ENCODE assay signal across 9 cellular contexts in the genomic region with DNA sequence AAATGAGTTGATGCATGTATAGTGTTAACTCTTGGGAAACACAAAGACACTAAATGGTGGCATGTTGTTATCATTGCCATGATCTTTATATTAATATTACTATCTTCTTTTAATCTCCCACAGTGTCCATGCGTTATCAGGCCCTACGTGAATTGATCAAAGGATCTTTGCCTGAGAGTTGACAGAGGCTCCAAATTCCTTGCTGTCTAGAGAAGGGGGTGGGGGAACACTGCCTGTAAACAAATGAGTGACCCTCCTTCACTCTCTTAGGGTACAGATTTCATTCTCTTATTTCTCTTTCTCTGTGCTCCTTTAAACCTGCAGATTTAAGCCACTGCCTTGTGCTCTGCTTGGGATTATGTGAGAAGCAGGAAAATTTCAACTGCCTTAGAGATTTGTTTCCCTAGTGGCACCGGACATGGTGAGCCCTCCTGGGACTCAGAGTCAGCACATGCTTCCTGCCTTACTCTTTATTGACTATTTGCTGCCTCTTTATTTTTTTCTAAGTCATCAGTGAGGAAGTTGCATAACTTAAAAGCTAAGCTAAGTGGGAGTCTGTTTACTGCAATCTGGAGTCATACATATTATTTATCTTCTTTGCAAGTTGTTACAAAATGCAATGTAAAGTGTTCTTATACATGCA.
DNase-seq lines count a peak whose midpoint lies in the region; ATAC-seq and TF ChIP-seq lines count a peak whose summit lies in the region.
"Had no signal": no experiment of that assay in that cellular context is flagged by ENCODE, and none has a peak within 500 bp of the region (broad histone marks: within the 10 kb centered on the region; RNA-seq: fewer than 3 reads in every experiment).

No MANE protein-coding gene starts in this region.

- H3K27ac ChIP-seq in brain microvascular endothelial cell = peak overlapping the region; percentile 19
- H3K27ac ChIP-seq in muscle layer of duodenum (ENCODE audit: low read length) = peak overlapping the region; percentile 3

- ATAC-seq in GM18519 (IDR thresholded peaks at IDR 0.05; ENCODE audit: low FRiP score, unreplicated experiment) = no peak
- ATAC-seq: GM12878 had no signal

- DNase-seq in CD1c-positive myeloid dendritic cell (ENCODE audit: extremely low spot score) = peak; percentile 77
- DNase-seq in LHCN-M2 (ENCODE audit: low read depth) = peak; percentile 80
- no peak for DNase-seq in brain microvascular endothelial cell
- DNase-seq in D341Med (ENCODE audit: low spot score) = no peak
- no peak for DNase-seq in globus pallidus (ENCODE audit: low spot score)
- DNase-seq in SHP77 treated with DMSO at 0.1 percent for 48 hours (lab: John Stamatoyannopoulos, UW) = no peak

- TF ChIP-seq CTCF in brain microvascular endothelial cell (IDR thresholded peaks at IDR 0.05; ENCODE audit: low read depth, low read length, missing control alignments) = no peak

- in situ Hi-C loops in brain microvascular endothelial cell (cut with HindIII; ENCODE audit: low pct_ligation_motif_present, low sequenced_read_pairs) = no loop called here

- peaks cover 11 to 31% of the 10 kb centered on the region in 2 donors for H3K4me1 ChIP-seq in muscle layer of duodenum (ENCODE audit: control insufficient read depth in 1 of 2, insufficient read depth in 2 of 2, low read length in 2 of 2)

- H3K4me3 ChIP-seq in brain microvascular endothelial cell (ENCODE audit: low read depth, low read length) = no peak overlapping the region
- no peak overlapping the region for H3K4me3 ChIP-seq in muscle layer of duodenum (ENCODE audit: low read depth in 1 of 2, low read length in 2 of 2)
- H3K4me3 ChIP-seq: GM12878 had no signal

- H3K27me3 ChIP-seq in brain microvascular endothelial cell (replicated peaks) (no peaks in the 10 kb centered on the region), muscle layer of duodenum (ENCODE audit: low read depth, low read length) (no peaks in the 10 kb centered on the region)

- H3K9me3 ChIP-seq in muscle layer of duodenum (ENCODE audit: control insufficient read depth in 1 of 2, low read length in 2 of 2) = no peaks in the 10 kb centered on the region

- no peaks in the 10 kb centered on the region for H3K36me3 ChIP-seq in brain microvascular endothelial cell (replicated peaks)
- H3K36me3 ChIP-seq in muscle layer of duodenum (ENCODE audit: control insufficient read depth in 1 of 2, insufficient read depth in 2 of 2, low read length in 2 of 2) = no peaks in the 10 kb centered on the region

Comparison
In these comparisons a context has a peak if more than half of its experiments do, and no peak if none do; other contexts are left out.
1. DNase-seq: peak in CD1c-positive myeloid dendritic cell (single experiment) and LHCN-M2 (single experiment); none in brain microvascular endothelial cell (single experiment), D341Med (single experiment), globus pallidus (single experiment) and SHP77 treated with DMSO at 0.1 percent for 48 hours (single experiment).